Comparison of ENCODE assay signal across 8 cellular contexts in the genomic region with DNA sequence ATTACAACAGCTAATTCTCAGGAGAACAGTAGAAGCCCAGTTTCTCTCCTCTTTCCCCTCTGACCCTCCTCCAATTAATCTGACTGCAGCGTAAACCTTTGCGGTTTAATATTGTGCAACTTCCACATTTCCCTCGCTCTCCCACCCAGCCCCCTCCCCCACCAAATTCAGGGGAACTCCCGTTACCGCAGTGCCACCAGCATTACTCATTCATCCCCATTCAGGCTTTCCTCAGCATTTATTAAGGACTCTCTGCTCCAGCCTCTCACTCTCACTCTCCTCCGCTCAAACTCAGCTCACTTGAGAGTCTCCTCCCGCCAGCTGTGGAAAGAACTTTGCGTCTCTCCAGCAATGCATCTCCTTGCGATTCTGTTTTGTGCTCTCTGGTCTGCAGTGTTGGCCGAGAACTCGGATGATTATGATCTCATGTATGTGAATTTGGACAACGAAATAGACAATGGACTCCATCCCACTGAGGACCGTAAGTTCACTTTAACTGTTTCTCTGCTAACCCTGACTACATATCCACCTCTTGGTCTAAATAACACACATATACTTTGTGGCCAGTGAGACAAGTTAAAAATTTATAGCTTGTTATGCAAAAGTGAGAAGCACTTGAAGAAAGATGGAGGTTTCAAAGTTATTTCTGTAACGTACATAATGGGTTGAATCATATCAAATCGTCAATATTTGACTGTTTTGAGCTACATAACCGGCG. TPM values are rescaled to one million over a fixed set of nuclear protein-coding genes. Genes with fewer than 3 reads are reported as not detected.
A peak's percentile ranks its signal among the peaks of the same experiment; 100 is the strongest.
DNase-seq lines count a peak whose midpoint lies in the region; ATAC-seq, FAIRE-seq and TF ChIP-seq lines count a peak whose summit lies in the region.

PTX3 (plus strand) TSS at position 268 of the 718 bp plus-strand sequence; CDS start at position 352, 84 bp downstream.

- TF ChIP-seq CTCF in esophagus squamous epithelium (IDR thresholded peaks at IDR 0.05) (no peak), vagina (IDR thresholded peaks at IDR 0.05) (no peak), D721Med (IDR thresholded peaks at IDR 0.05; ENCODE audit: insufficient read depth, missing control alignments) (no peak)

- peak within 1 kb of the TSS; percentile 8 for H3K4me3 Mint-ChIP-seq in T-helper 17 cell
- H3K4me3 Mint-ChIP-seq in naive thymus-derived CD4-positive, alpha-beta T cell: peak within 1 kb of the TSS in 7 of 10 donors; percentile 2 to 56 (median 37)

- POLR2A ChIA-PET in naive thymus-derived CD4-positive, alpha-beta T cell (lab: Charles Lee): no interaction called here

- ATAC-seq in T-helper 17 cell (peak; percentile 27), HG03469 (IDR thresholded peaks at IDR 0.05; ENCODE audit: unreplicated experiment) (no peak)
- peak; percentile 82 for ATAC-seq in naive thymus-derived CD4-positive, alpha-beta T cell

- FAIRE-seq in D721Med (lab: Jason Lieb, UNC): no peak

- WGBS in esophagus squamous epithelium, 2 donors: 9% methylated on average over 17 of the region's 17 CpGs

- H3K27me3 ChIP-seq in esophagus squamous epithelium: peaks cover 0 to 34% (median 0%) of the 10 kb centered on the region in 4 donors
- peaks cover 5% of the 10 kb centered on the region in 2 donors for H3K27me3 ChIP-seq in naive thymus-derived CD4-positive, alpha-beta T cell (ENCODE audit: control insufficient read depth in 2 of 2, insufficient read depth in 2 of 2, low read length in 2 of 2)
- H3K27me3 ChIP-seq in vagina: no peaks in the 10 kb centered on the region

- H3K36me3 ChIP-seq in esophagus squamous epithelium (no peaks in the 10 kb centered on the region), vagina (no peaks in the 10 kb centered on the region)
- no peaks in the 10 kb centered on the region for H3K36me3 ChIP-seq in naive thymus-derived CD4-positive, alpha-beta T cell (ENCODE audit: control insufficient read depth in 2 of 3, insufficient read depth in 3 of 3, low read length in 3 of 3)

- no peak within 1 kb of the TSS for H3K27ac Mint-ChIP-seq in T-helper 17 cell
- H3K27ac Mint-ChIP-seq in naive thymus-derived CD4-positive, alpha-beta T cell: no peak within 1 kb of the TSS

- H3K4me3 ChIP-seq in esophagus squamous epithelium: peak within 1 kb of the TSS; percentile 31 to 68 (median 44)
- H3K4me3 ChIP-seq in naive thymus-derived CD4-positive, alpha-beta T cell (ENCODE audit: low read length): no peak within 1 kb of the TSS
- H3K4me3 ChIP-seq in vagina: peak within 1 kb of the TSS; percentile 44 to 61

- H3K9me3 ChIP-seq in T-helper 17 cell (ENCODE audit: control insufficient read depth, low read length, poor library complexity, severe bottlenecking): no peaks in the 10 kb centered on the region
- H3K9me3 ChIP-seq in esophagus squamous epithelium: no peaks in the 10 kb centered on the region
- no peaks in the 10 kb centered on the region for H3K9me3 ChIP-seq in naive thymus-derived CD4-positive, alpha-beta T cell (ENCODE audit: control insufficient read depth in 2 of 3, low read length in 3 of 3)
- H3K9me3 ChIP-seq in vagina: no peaks in the 10 kb centered on the region

- DNase-seq in stimulated activated CD4-positive, alpha-beta T cell treated with anti-CD3 and anti-CD28 coated beads, Interleukin-1b, Interleukin-23, amount 100 ng/mL, for 48 hours: peak; percentile 2
- no peak for DNase-seq in stimulated activated CD4-positive, alpha-beta T cell treated with anti-CD3 and anti-CD28 coated beads, Interleukin-4, amount 100 ng/mL, for 24 hours
- no peak for DNase-seq in T-helper 17 cell
- peak; percentile 6 for DNase-seq in esophagus squamous epithelium (lab: John Stamatoyannopoulos, UW)
- DNase-seq in naive thymus-derived CD4-positive, alpha-beta T cell: no peak
- no peak for DNase-seq in vagina (ENCODE audit: extremely low spot score in 2 of 2)
- DNase-seq in D721Med (ENCODE audit: insufficient read length, low spot score): no peak

- intact Hi-C loops in esophagus squamous epithelium (cut with DNase I): no loop called here
- intact Hi-C loops in naive thymus-derived CD4-positive, alpha-beta T cell (cut with micrococcal nuclease): no loop called here
- intact Hi-C loops in vagina (cut with DNase I): no loop called here

- H3K4me1 ChIP-seq in esophagus squamous epithelium: peaks cover 0 to 26% (median 11%) of the 10 kb centered on the region in 3 donors
- no peaks in the 10 kb centered on the region for H3K4me1 ChIP-seq in naive thymus-derived CD4-positive, alpha-beta T cell (ENCODE audit: control insufficient read depth in 2 of 2, insufficient read depth in 2 of 2, low read length in 2 of 2)
- peaks cover 16% of the 10 kb centered on the region for H3K4me1 ChIP-seq in vagina

- peaks cover 31% of the 10 kb centered on the region for H3K27me3 Mint-ChIP-seq in T-helper 17 cell
- H3K27me3 Mint-ChIP-seq in naive thymus-derived CD4-positive, alpha-beta T cell: peaks cover 30 to 58% (median 46%) of the 10 kb centered on the region in 5 donors

- peaks cover 2% of the 10 kb centered on the region for H3K36me3 Mint-ChIP-seq in T-helper 17 cell (ENCODE audit: low read depth)
- no peaks in the 10 kb centered on the region for H3K36me3 Mint-ChIP-seq in naive thymus-derived CD4-positive, alpha-beta T cell

- H3K4me1 Mint-ChIP-seq in T-helper 17 cell: peaks cover 7% of the 10 kb centered on the region
- H3K4me1 Mint-ChIP-seq in naive thymus-derived CD4-positive, alpha-beta T cell: peaks cover 7 to 12% (median 8%) of the 10 kb centered on the region in 7 donors

- TF ChIP-seq POLR2A in esophagus squamous epithelium (IDR thresholded peaks at IDR 0.05): peak in 1 of 4 donors; percentile 21
- no peak for TF ChIP-seq POLR2A in vagina (IDR thresholded peaks at IDR 0.05)

- H3K9me3 Mint-ChIP-seq in naive thymus-derived CD4-positive, alpha-beta T cell: peaks cover 0 to 7% (median 0%) of the 10 kb centered on the region in 11 donors

- CTCF ChIA-PET in naive thymus-derived CD4-positive, alpha-beta T cell (lab: Charles Lee): no interaction called here

- H3K27ac ChIP-seq in esophagus squamous epithelium (peak within 1 kb of the TSS in 2 of 4 donors; percentile 14 to 51), vagina (no peak within 1 kb of the TSS)
- H3K27ac ChIP-seq in naive thymus-derived CD4-positive, alpha-beta T cell (ENCODE audit: low read depth, low read length): no peak within 1 kb of the TSS

RNA-seq across cellular contexts. Expression of gene PTX3, which starts in this region (rescaled TPM):
- 1 to 10 TPM in 1 of 2 donors, under 1 TPM in 1; 0.50 to 1.2 TPM for total RNA-seq in T-helper 17 cell
- total RNA-seq in esophagus squamous epithelium: 1 to 10 TPM in 2 of 4 donors, under 1 TPM in 1, not detected in 1; 0.57 to 2.3 (median 1.7) TPM
- total RNA-seq in naive thymus-derived CD4-positive, alpha-beta T cell: 1 to 10 TPM in 2 of 5 experiments, under 1 TPM in 3; 0.15 to 8.7 (median 0.57) TPM
- polyA plus RNA-seq in naive thymus-derived CD4-positive, alpha-beta T cell: under 1 TPM in 1 of 2 donors, not detected in 1; 0.21 TPM
- total RNA-seq in vagina: 29.2 TPM

Comparison
In these comparisons a context has a peak if more than half of its experiments do, and no peak if none do; other contexts are left out.
1. DNase-seq: peak in stimulated activated CD4-positive, alpha-beta T cell treated with anti-CD3 and anti-CD28 coated beads, Interleukin-1b, Interleukin-23, amount 100 ng/mL, for 48 hours (single experiment) and esophagus squamous epithelium (single experiment); none in stimulated activated CD4-positive, alpha-beta T cell treated with anti-CD3 and anti-CD28 coated beads, Interleukin-4, amount 100 ng/mL, for 24 hours (single experiment), T-helper 17 cell (0 of 3), naive thymus-derived CD4-positive, alpha-beta T cell (0 of 9), vagina (0 of 2) and D721Med (single experiment).